8 cellular contexts compared by ENCODE assay signal in the genomic region with DNA sequence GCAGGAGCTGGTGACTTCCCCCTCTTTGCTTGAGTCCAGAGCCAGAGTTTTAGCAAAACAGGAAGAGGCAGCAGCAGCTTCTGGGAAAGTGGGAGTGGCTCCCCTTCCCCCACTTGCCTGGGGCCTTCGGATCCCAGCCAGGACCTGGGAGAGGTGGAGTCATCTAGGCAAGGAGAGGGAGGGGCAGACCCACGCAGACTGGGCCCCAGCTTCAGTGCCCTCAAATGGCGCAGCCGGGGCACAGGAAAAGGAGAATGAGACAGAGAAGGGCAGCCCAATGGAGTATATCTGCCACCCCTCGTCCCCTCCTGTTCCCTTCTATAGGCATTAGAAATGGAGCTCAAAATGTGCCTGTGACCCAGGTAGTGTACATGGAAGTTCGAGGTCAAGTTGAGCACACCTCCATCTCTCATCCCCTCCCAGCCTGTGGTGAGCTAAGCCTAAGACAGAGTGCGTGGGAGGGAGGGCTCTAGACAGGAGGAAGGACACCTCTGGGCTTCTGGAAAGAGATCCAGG. TPM values are rescaled to one million over a fixed set of nuclear protein-coding genes. Genes with fewer than 3 reads are reported as not detected.
DNase-seq lines count a peak whose midpoint lies in the region; ATAC-seq and TF ChIP-seq lines count a peak whose summit lies in the region.

No MANE protein-coding gene starts in this region.

- H3K36me3 Mint-ChIP-seq in T-helper 17 cell (ENCODE audit: low read depth): no peaks in the 10 kb centered on the region

- peak overlapping the region; percentile 48; the same call in 1 of the 2 replicates for H3K27ac ChIP-seq in HEK293 (ENCODE audit: extremely low read depth, low read depth, low read length)
- H3K27ac ChIP-seq in prostate gland: peak overlapping the region; percentile 58 to 66

- H3K4me1 ChIP-seq in HEK293 (ENCODE audit: control insufficient read depth, insufficient read depth, low read length): peaks cover 3% of the 10 kb centered on the region
- H3K4me1 ChIP-seq in prostate gland (replicated peaks): peaks cover 3% of the 10 kb centered on the region

- peak overlapping the region; percentile 97 for H3K27ac Mint-ChIP-seq in T-helper 17 cell

- CTCF ChIA-PET in HEK293 (lab: Yijun Ruan, JAX): interaction anchor here (0.6 to 16.6 kb wide), 11 partner anchors 10 to 135 kb away, joined by 3 to 271 read pairs (median 5); partner anchors contain the start of gene TMEM106C

- intact Hi-C loops in prostate gland (cut with DNase I): no loop called here

- no peaks in the 10 kb centered on the region for H3K9me3 ChIP-seq in HEK293 (ENCODE audit: control insufficient read depth, insufficient read depth, low read depth, low read length)
- H3K9me3 ChIP-seq in T-helper 17 cell (ENCODE audit: control insufficient read depth, low read length, poor library complexity, severe bottlenecking): no peaks in the 10 kb centered on the region
- no peaks in the 10 kb centered on the region for H3K9me3 ChIP-seq in prostate gland

- H3K36me3 ChIP-seq in HEK293 (ENCODE audit: control insufficient read depth in 2 of 2, insufficient read depth in 1 of 2, low read length in 2 of 2) (no peaks in the 10 kb centered on the region), prostate gland (no peaks in the 10 kb centered on the region)

- no peak for DNase-seq in T-helper 17 cell
- peak; percentile 73 for DNase-seq in fibroblast of pulmonary artery (ENCODE audit: low read depth)
- peak; percentile 78 for DNase-seq in prostate gland (ENCODE audit: low spot score)
- DNase-seq in hippocampal formation (lab: John Stamatoyannopoulos, UW): no peak
- DNase-seq in GM10266 (ENCODE audit: extremely low spot score): no peak
- no peak for DNase-seq in NCI-H1417 treated with DMSO at 0.1 percent for 48 hours (lab: John Stamatoyannopoulos, UW)

- H3K4me1 Mint-ChIP-seq in T-helper 17 cell: peaks cover 65% of the 10 kb centered on the region

- TF ChIP-seq POLR2A in prostate gland (IDR thresholded peaks at IDR 0.05): peak; percentile 45

- ATAC-seq in T-helper 17 cell (no peak), GM18909 (IDR thresholded peaks at IDR 0.05; ENCODE audit: poor library complexity, unreplicated experiment) (no peak)

- no peaks in the 10 kb centered on the region for H3K27me3 ChIP-seq in prostate gland (replicated peaks; ENCODE audit: insufficient read depth)

- peak overlapping the region; percentile 6 for H3K4me3 ChIP-seq in HEK293 (ENCODE audit: low read depth, low read length)
- no peak overlapping the region for H3K4me3 ChIP-seq in fibroblast of pulmonary artery (replicated peaks; ENCODE audit: low read depth, low read length)
- no peak overlapping the region for H3K4me3 ChIP-seq in prostate gland

- POLR2A ChIA-PET in HEK293 (lab: Yijun Ruan, JAX): interaction anchor here (1.1 to 2.3 kb wide), 13 partner anchors 8 to 123 kb away, joined by 3 to 18 read pairs (median 6); partner anchors contain the start of genes HDAC7, RPAP3 and SLC48A1

- 27% methylated on average over 7 of the region's 7 CpGs for WGBS in prostate gland

- TF ChIP-seq CTCF in HEK293 (tag by site-specific recombination; IDR thresholded peaks at IDR 0.05) (no peak), fibroblast of pulmonary artery (IDR thresholded peaks at IDR 0.05; ENCODE audit: low read length, missing control alignments) (no peak), prostate gland (IDR thresholded peaks at IDR 0.05) (peak in 1 of 4 experiments; percentile 7), GM10266 (IDR thresholded peaks at IDR 0.05; ENCODE audit: control insufficient read depth, insufficient read depth, low read depth, missing control alignments) (no peak)

- no peaks in the 10 kb centered on the region for H3K27me3 Mint-ChIP-seq in T-helper 17 cell

- peak overlapping the region; percentile 31 for H3K4me3 Mint-ChIP-seq in T-helper 17 cell

TF ChIP-seq in HEK293, 187 proteins besides CTCF, POLR2A, EP300 and RAD21 (continues in another document):
- TF ChIP-seq SP2 (tag by site-specific recombination; IDR thresholded peaks at IDR 0.05) (peak; percentile 20; the same call in 1 of the 2 replicates), YY2 (tag by site-specific recombination; IDR thresholded peaks at IDR 0.05) (no peak), ZFP69B (tag by site-specific recombination; IDR thresholded peaks at IDR 0.05) (peak; percentile 83), ZNF391 (tag by site-specific recombination; IDR thresholded peaks at IDR 0.05; ENCODE audit: borderline replicate concordance, low read depth) (no peak), BCL6B (tag by site-specific recombination; IDR thresholded peaks at IDR 0.05) (no peak), ZNF701 (tag by site-specific recombination; IDR thresholded peaks at IDR 0.05) (no peak), KLF17 (tag by site-specific recombination; IDR thresholded peaks at IDR 0.05) (peak; percentile 32; the same call in 1 of the 2 replicates), ZNF433 (tag by site-specific recombination; IDR thresholded peaks at IDR 0.05; ENCODE audit: low read depth) (no peak), ZNF555 (tag by site-specific recombination; conservative IDR thresholded peaks at IDR 0.05) (no peak), ZNF146 (tag by site-specific recombination; IDR thresholded peaks at IDR 0.05) (no peak), ZNF155 (tag by site-specific recombination; IDR thresholded peaks at IDR 0.05) (no peak), KLF1 (tag by site-specific recombination; IDR thresholded peaks at IDR 0.05) (0 out of 2 replicates have a peak, but pooled peaks have one; percentile 50), ZNF544 (tag by site-specific recombination; IDR thresholded peaks at IDR 0.05) (no peak), PATZ1 (tag by site-specific recombination; IDR thresholded peaks at IDR 0.05) (0 out of 2 replicates have a peak, but pooled peaks have one; percentile 45)
- TF ChIP-seq, protein P1, sequence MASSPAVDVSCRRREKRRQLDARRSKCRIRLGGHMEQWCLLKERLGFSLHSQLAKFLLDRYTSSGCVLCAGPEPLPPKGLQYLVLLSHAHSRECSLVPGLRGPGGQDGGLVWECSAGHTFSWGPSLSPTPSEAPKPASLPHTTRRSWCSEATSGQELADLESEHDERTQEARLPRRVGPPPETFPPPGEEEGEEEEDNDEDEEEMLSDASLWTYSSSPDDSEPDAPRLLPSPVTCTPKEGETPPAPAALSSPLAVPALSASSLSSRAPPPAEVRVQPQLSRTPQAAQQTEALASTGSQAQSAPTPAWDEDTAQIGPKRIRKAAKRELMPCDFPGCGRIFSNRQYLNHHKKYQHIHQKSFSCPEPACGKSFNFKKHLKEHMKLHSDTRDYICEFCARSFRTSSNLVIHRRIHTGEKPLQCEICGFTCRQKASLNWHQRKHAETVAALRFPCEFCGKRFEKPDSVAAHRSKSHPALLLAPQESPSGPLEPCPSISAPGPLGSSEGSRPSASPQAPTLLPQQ (tag by site-specific recombination; IDR thresholded peaks at IDR 0.05): peak; percentile 84

RNA-seq across cellular contexts. Expression of gene HDAC7, which starts 9.3 kb away (rescaled TPM):
- total RNA-seq in T-helper 17 cell (100 to 1,000 TPM; 129 to 151 TPM), prostate gland (10 to 100 TPM; 39.5 to 67.7 TPM)

RNA-seq across cellular contexts. Expression of gene SLC48A1, which starts 56.0 kb away (rescaled TPM):
- total RNA-seq in T-helper 17 cell (1 to 10 TPM; 5.9 to 6.9 TPM), prostate gland (10 to 100 TPM; 39.0 to 52.5 TPM)

Comparison
In these comparisons a context has a peak if more than half of its experiments do, and no peak if none do; other contexts are left out.
1. DNase-seq: peak in fibroblast of pulmonary artery (single experiment) and prostate gland (single experiment); none in T-helper 17 cell (0 of 3), hippocampal formation (0 of 2), GM10266 (single experiment) and NCI-H1417 treated with DMSO at 0.1 percent for 48 hours (single experiment).
2. RNA of gene SLC48A1, which starts 56.0 kb away (total RNA-seq): 39.0 to 52.5 TPM in prostate gland; 5.9 to 6.9 TPM in T-helper 17 cell; every median in the first group is over 4 times any median in the second.